In the genomic region with DNA sequence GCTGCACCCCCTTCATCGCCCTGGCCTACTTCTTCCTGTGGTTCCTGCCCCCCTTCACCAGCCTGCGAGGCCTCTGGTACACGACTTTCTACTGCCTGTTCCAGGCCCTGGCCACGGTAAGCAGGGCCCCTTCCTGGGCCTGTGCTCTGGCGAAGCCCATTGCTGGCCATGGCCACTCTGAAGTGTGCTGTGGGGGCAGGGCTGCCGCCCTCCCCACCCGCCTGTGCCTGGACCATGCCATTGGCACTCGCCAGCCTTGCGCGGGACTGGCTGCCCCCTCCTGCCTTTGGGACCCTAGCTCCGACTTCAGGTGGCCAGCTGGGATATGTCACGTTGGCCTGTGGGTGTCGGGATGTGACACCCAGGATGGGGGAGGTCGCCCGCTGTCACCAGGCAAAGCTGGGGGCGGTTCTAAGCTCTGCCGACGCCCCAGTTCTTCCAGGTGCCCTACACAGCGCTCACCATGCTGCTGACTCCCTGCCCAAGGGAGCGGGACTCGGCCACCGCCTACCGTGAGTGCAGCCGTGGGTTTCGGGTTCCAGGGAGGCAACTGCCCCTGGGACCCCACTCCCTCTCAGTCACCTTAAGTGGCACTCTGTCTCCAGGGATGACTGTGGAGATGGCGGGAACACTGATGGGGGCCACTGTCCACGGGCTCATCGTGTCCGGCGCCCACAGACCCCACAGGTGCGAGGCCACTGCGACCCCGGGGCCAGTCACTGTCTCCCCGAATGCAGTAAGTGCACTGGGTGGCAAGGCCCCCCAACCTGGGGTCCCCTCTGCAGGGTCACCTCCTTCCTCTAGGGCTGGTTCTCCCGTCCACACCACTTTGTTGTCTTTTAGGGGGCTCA, we compare ENCODE assay signal across 22 cellular contexts. TPM values are rescaled to one million over a fixed set of nuclear protein-coding genes. Genes with fewer than 3 reads are reported as not detected.
"Had no signal": no experiment of that assay in that cellular context is flagged by ENCODE, and none has a peak within 500 bp of the region (broad histone marks: within the 10 kb centered on the region; RNA-seq: fewer than 3 reads in every experiment).

No MANE protein-coding gene starts in this region.

- FAIRE-seq: kidney had no signal

- H3K27ac ChIP-seq: colonic mucosa, gastrocnemius medialis, left lung, neutrophil had no signal

- ATAC-seq: activated CD8-positive, alpha-beta T cell treated with anti-CD3 and anti-CD28 coated beads for 36 hours; activated T-helper 17 cell treated with anti-CD3 and anti-CD28 coated beads, Interleukin-2, amount 50 U/mL, for 72 hours; gastrocnemius medialis; left lung; naive thymus-derived CD4-positive, alpha-beta T cell had no signal

- H3K27me3 ChIP-seq: colonic mucosa, gastrocnemius medialis had no signal

- H3K36me3 ChIP-seq: colonic mucosa, gastrocnemius medialis, left lung, neutrophil had no signal

- DNase-seq: activated B cell treated with CpG ODN at 0.5 μM for 24 hours; activated CD4-positive, alpha-beta T cell treated with anti-CD3 and anti-CD28 coated beads for 48 hours; activated CD8-positive, alpha-beta T cell treated with anti-CD3 and anti-CD28 coated beads for 36 hours; activated naive CD4-positive, alpha-beta T cell treated with Interleukin-2 at 50 U/mL for 16 hours; activated naive CD8-positive, alpha-beta T cell treated with anti-CD3 and anti-CD28 coated beads, Interleukin-2, amount 10 ng/mL, durations not matched to agents 7 days and 5 days; activated T-cell treated with anti-CD3 and anti-CD28 coated beads, Interleukin-2, amount 50 U/mL, for 1 hour; amygdala; colonic mucosa; gastrocnemius medialis; kidney; left lung; naive thymus-derived CD4-positive, alpha-beta T cell; retina; stimulated activated CD4-positive, alpha-beta T cell treated with anti-CD3 and anti-CD28 coated beads, Interleukin-12 subunit alpha, Interleukin-12 subunit beta, amount 100 ng/mL, for 4 hours; stimulated activated CD4-positive, alpha-beta T cell treated with anti-CD3 and anti-CD28 coated beads, Interleukin-1b, Interleukin-23, amount 100 ng/mL, for 48 hours; stimulated activated CD8-positive, alpha-beta memory T cell treated with anti-CD3 and anti-CD28 coated beads, Interleukin-4, amount 100 ng/mL, for 48 hours; stimulated activated naive CD4-positive, alpha-beta T cell; T-helper 1 cell; T-helper 9 cell had no signal

- H3K4me1 ChIP-seq: colonic mucosa, gastrocnemius medialis, left lung had no signal

- H3K9me3 ChIP-seq: colonic mucosa, gastrocnemius medialis, left lung, neutrophil had no signal

- H3K4me3 ChIP-seq: colonic mucosa, gastrocnemius medialis, left lung had no signal

RNA-seq across cellular contexts. Expression of a gene that starts 7.2 kb away (rescaled TPM):
- total RNA-seq: activated B cell treated with CpG ODN at 0.5 μM for 24 hours; activated naive CD8-positive, alpha-beta T cell treated with anti-CD3 and anti-CD28 coated beads, Interleukin-2, amount 10 ng/mL, durations not matched to agents 7 days and 5 days; activated T-helper 17 cell treated with anti-CD3 and anti-CD28 coated beads, Interleukin-2, amount 50 U/mL, for 72 hours; gastrocnemius medialis; posterior vena cava had no signal
- polyA plus RNA-seq: naive thymus-derived CD4-positive, alpha-beta T cell had no signal

RNA-seq across cellular contexts. Expression of a gene that starts 32.5 kb away (rescaled TPM):
- polyA plus RNA-seq: naive thymus-derived CD4-positive, alpha-beta T cell had no signal
